ENCODE assay signal across 1 cellular context in the genomic region with DNA sequence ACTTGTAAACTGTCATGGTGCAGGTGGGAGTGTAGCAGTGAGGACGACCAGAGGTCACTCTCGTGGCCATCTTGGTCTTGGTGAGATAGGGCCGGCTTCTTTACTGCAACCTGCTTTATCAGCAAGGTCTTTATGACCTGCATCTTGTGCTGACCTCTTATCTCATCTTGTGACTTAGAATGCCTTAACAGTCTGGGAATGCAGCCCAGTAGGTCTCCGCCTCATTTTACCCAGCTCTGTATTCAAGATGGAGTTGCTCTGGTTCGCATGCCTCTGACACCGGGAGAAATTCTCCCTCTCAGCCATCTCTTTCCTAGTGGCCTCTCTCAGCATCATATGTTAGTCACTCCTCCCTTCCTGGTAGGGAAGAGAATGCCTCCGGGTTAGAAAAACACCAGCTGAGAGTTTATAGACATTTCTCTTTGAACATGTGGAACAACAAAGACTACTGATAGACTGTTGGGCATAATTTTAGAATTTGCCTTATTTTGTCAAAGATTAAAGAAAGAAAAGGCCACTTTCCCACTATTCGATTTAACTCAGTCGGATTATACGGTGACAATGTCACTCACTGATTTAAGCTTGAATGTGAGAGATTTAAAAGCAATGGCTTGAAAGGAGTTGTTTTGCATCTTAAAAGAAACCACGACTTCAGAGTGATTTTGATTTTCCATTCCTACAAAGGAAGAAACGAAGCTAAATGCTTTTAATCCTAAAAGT.
TF ChIP-seq lines count a peak whose summit lies in the region.

No MANE protein-coding gene starts in this region.

TF ChIP-seq in K562, 482 proteins besides CTCF, POLR2A, EP300 and RAD21 (continued from another document and continues in another):
- TF ChIP-seq, protein P1, sequence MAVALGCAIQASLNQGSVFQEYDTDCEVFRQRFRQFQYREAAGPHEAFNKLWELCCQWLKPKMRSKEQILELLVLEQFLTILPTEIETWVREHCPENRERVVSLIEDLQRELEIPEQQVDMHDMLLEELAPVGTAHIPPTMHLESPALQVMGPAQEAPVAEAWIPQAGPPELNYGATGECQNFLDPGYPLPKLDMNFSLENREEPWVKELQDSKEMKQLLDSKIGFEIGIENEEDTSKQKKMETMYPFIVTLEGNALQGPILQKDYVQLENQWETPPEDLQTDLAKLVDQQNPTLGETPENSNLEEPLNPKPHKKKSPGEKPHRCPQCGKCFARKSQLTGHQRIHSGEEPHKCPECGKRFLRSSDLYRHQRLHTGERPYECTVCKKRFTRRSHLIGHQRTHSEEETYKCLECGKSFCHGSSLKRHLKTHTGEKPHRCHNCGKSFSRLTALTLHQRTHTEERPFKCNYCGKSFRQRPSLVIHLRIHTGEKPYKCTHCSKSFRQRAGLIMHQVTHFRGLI (CRISPR knock-in tag; IDR thresholded peaks at IDR 0.05), result peak; percentile 98
- TF ChIP-seq TOE1 (IDR thresholded peaks at IDR 0.05; ENCODE audit: borderline replicate concordance), result peak; percentile 10; the same call in 1 of the 2 replicates
- TF ChIP-seq TOE1 (CRISPR knock-in tag; IDR thresholded peaks at IDR 0.05; ENCODE audit: borderline replicate concordance, low read depth), result no peak
- TF ChIP-seq SLC30A9 (CRISPR knock-in tag; IDR thresholded peaks at IDR 0.05), result 0 out of 2 replicates have a peak, but pooled peaks have one; percentile 73
- TF ChIP-seq SMARCE1 (IDR thresholded peaks at IDR 0.05), result no peak
- no peak for TF ChIP-seq MTA2 (IDR thresholded peaks at IDR 0.05; ENCODE audit: low read depth)
- peak; percentile 77 for TF ChIP-seq ELF2 (CRISPR knock-in tag; IDR thresholded peaks at IDR 0.05)
- TF ChIP-seq, protein P2, sequence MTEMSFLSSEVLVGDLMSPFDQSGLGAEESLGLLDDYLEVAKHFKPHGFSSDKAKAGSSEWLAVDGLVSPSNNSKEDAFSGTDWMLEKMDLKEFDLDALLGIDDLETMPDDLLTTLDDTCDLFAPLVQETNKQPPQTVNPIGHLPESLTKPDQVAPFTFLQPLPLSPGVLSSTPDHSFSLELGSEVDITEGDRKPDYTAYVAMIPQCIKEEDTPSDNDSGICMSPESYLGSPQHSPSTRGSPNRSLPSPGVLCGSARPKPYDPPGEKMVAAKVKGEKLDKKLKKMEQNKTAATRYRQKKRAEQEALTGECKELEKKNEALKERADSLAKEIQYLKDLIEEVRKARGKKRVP (CRISPR knock-in tag; IDR thresholded peaks at IDR 0.05), result peak; percentile 83
- TF ChIP-seq, protein P3, sequence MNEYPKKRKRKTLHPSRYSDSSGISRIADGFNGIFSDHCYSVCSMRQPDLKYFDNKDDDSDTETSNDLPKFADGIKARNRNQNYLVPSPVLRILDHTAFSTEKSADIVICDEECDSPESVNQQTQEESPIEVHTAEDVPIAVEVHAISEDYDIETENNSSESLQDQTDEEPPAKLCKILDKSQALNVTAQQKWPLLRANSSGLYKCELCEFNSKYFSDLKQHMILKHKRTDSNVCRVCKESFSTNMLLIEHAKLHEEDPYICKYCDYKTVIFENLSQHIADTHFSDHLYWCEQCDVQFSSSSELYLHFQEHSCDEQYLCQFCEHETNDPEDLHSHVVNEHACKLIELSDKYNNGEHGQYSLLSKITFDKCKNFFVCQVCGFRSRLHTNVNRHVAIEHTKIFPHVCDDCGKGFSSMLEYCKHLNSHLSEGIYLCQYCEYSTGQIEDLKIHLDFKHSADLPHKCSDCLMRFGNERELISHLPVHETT (CRISPR knock-in tag; conservative IDR thresholded peaks at IDR 0.05 in 1 of 2, IDR thresholded peaks at IDR 0.05 in 1 of 2), result peak in 1 of 2 experiments; percentile 97; a peak in 2 of 4 replicates
- TF ChIP-seq, protein P4, sequence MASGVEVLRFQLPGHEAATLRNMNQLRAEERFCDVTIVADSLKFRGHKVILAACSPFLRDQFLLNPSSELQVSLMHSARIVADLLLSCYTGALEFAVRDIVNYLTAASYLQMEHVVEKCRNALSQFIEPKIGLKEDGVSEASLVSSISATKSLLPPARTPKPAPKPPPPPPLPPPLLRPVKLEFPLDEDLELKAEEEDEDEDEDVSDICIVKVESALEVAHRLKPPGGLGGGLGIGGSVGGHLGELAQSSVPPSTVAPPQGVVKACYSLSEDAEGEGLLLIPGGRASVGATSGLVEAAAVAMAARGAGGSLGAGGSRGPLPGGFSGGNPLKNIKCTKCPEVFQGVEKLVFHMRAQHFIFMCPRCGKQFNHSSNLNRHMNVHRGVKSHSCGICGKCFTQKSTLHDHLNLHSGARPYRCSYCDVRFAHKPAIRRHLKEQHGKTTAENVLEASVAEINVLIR (CRISPR knock-in tag; IDR thresholded peaks at IDR 0.05), result peak; percentile 81
- TF ChIP-seq HMG20A (CRISPR knock-in tag; conservative IDR thresholded peaks at IDR 0.05), result 0 out of 2 replicates have a peak, but pooled peaks have one; percentile 3
- peak; percentile 91 for TF ChIP-seq TEAD2 (tag; IDR thresholded peaks at IDR 0.05)
- TF ChIP-seq, protein P5, sequence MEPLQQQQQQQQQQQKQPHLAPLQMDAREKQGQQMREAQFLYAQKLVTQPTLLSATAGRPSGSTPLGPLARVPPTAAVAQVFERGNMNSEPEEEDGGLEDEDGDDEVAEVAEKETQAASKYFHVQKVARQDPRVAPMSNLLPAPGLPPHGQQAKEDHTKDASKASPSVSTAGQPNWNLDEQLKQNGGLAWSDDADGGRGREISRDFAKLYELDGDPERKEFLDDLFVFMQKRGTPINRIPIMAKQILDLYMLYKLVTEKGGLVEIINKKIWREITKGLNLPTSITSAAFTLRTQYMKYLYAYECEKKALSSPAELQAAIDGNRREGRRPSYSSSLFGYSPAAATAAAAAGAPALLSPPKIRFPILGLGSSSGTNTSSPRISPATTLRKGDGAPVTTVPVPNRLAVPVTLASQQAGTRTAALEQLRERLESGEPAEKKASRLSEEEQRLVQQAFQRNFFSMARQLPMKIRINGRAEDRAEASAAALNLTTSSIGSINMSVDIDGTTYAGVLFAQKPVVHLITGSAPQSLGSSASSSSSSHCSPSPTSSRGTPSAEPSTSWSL (CRISPR knock-in tag; IDR thresholded peaks at IDR 0.05; ENCODE audit: borderline replicate concordance), result peak; percentile 98
- TF ChIP-seq CBFB (CRISPR knock-in tag; IDR thresholded peaks at IDR 0.05), result no peak
- no peak for TF ChIP-seq NR2C2 (CRISPR knock-in tag; IDR thresholded peaks at IDR 0.05)
- peak; percentile 74 for TF ChIP-seq NR2C2 (tag; IDR thresholded peaks at IDR 0.05)
- TF ChIP-seq ZNF77 (CRISPR knock-in tag; IDR thresholded peaks at IDR 0.05), result 0 out of 2 replicates have a peak, but pooled peaks have one; percentile 61
- TF ChIP-seq HEY1 (CRISPR knock-in tag; IDR thresholded peaks at IDR 0.05; ENCODE audit: borderline replicate concordance), result peak; percentile 96
- TF ChIP-seq, protein P6, sequence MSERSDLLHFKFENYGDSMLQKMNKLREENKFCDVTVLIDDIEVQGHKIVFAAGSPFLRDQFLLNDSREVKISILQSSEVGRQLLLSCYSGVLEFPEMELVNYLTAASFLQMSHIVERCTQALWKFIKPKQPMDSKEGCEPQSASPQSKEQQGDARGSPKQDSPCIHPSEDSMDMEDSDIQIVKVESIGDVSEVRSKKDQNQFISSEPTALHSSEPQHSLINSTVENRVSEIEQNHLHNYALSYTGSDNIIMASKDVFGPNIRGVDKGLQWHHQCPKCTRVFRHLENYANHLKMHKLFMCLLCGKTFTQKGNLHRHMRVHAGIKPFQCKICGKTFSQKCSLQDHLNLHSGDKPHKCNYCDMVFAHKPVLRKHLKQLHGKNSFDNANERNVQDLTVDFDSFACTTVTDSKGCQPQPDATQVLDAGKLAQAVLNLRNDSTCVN (CRISPR knock-in tag; IDR thresholded peaks at IDR 0.05), result peak; percentile 63; the same call in 1 of the 2 replicates
- TF ChIP-seq MCM7 (IDR thresholded peaks at IDR 0.05), result no peak
- peak; percentile 97 for TF ChIP-seq ZNF766 (CRISPR knock-in tag; conservative IDR thresholded peaks at IDR 0.05)
- TF ChIP-seq GTF2A2 (tag; IDR thresholded peaks at IDR 0.05), result peak; percentile 96
- TF ChIP-seq ZNF699 (CRISPR knock-in tag; IDR thresholded peaks at IDR 0.05; ENCODE audit: insufficient replicate concordance), result peak; percentile 60
- TF ChIP-seq NR3C1 (CRISPR knock-in tag; IDR thresholded peaks at IDR 0.05), result no peak
- TF ChIP-seq, protein P7, sequence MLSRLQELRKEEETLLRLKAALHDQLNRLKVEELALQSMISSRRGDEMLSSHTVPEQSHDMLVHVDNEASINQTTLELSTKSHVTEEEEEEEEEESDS (CRISPR knock-in tag; IDR thresholded peaks at IDR 0.05), result peak; percentile 38; the same call in 1 of the 2 replicates
- 0 out of 2 replicates have a peak, but pooled peaks have one; percentile 43 for TF ChIP-seq NFIX (CRISPR knock-in tag; IDR thresholded peaks at IDR 0.05; ENCODE audit: low read depth)
- peak; percentile 85 for TF ChIP-seq ZNF23 (CRISPR knock-in tag; IDR thresholded peaks at IDR 0.05)
- TF ChIP-seq STAT5B (CRISPR knock-in tag; IDR thresholded peaks at IDR 0.05), result peak; percentile 66; the same call in 1 of the 2 replicates
- TF ChIP-seq, protein P8, sequence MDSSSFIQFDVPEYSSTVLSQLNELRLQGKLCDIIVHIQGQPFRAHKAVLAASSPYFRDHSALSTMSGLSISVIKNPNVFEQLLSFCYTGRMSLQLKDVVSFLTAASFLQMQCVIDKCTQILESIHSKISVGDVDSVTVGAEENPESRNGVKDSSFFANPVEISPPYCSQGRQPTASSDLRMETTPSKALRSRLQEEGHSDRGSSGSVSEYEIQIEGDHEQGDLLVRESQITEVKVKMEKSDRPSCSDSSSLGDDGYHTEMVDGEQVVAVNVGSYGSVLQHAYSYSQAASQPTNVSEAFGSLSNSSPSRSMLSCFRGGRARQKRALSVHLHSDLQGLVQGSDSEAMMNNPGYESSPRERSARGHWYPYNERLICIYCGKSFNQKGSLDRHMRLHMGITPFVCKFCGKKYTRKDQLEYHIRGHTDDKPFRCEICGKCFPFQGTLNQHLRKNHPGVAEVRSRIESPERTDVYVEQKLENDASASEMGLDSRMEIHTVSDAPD (CRISPR knock-in tag; IDR thresholded peaks at IDR 0.05), result peak; percentile 80
- peak; percentile 87 for TF ChIP-seq PPARD (CRISPR knock-in tag; IDR thresholded peaks at IDR 0.05)
- no peak for TF ChIP-seq MYC (IDR thresholded peaks at IDR 0.05; ENCODE audit: low read depth, low read length)
- peak; percentile 93 for TF ChIP-seq MYC (CRISPR knock-in tag; IDR thresholded peaks at IDR 0.05; ENCODE audit: borderline replicate concordance, low read depth)
- peak; percentile 92 for TF ChIP-seq ZNF239 (CRISPR knock-in tag; IDR thresholded peaks at IDR 0.05)
- TF ChIP-seq KLF6 (CRISPR knock-in tag; IDR thresholded peaks at IDR 0.05; ENCODE audit: borderline replicate concordance), result peak; percentile 98
- peak; percentile 95 for TF ChIP-seq MEF2D (tag; conservative IDR thresholded peaks at IDR 0.05; ENCODE audit: low read depth)
- peak; percentile 95 for TF ChIP-seq ZNF354B (CRISPR knock-in tag; IDR thresholded peaks at IDR 0.05)
- TF ChIP-seq HIVEP1 (CRISPR knock-in tag; IDR thresholded peaks at IDR 0.05), result peak; percentile 99
- TF ChIP-seq ZNF274 (IDR thresholded peaks at IDR 0.05; ENCODE audit: borderline replicate concordance, low read depth, low read length), result no peak
- peak; percentile 87 for TF ChIP-seq KLF1 (tag; IDR thresholded peaks at IDR 0.05)
- TF ChIP-seq CBFA2T3 (IDR thresholded peaks at IDR 0.05), result peak; percentile 55
- no peak for TF ChIP-seq SMARCB1 (IDR thresholded peaks at IDR 0.05; ENCODE audit: insufficient read length, low read depth)
- TF ChIP-seq GTF2E2 (tag; IDR thresholded peaks at IDR 0.05), result no peak
- TF ChIP-seq MECOM (CRISPR knock-in tag; IDR thresholded peaks at IDR 0.05), result peak; percentile 98
- TF ChIP-seq DDX20 (tag; IDR thresholded peaks at IDR 0.05; ENCODE audit: low read depth), result peak; percentile 97
- TF ChIP-seq OTX1 (CRISPR knock-in tag; IDR thresholded peaks at IDR 0.05), result peak; percentile 90
- TF ChIP-seq, protein P9, sequence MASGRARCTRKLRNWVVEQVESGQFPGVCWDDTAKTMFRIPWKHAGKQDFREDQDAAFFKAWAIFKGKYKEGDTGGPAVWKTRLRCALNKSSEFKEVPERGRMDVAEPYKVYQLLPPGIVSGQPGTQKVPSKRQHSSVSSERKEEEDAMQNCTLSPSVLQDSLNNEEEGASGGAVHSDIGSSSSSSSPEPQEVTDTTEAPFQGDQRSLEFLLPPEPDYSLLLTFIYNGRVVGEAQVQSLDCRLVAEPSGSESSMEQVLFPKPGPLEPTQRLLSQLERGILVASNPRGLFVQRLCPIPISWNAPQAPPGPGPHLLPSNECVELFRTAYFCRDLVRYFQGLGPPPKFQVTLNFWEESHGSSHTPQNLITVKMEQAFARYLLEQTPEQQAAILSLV (tag; IDR thresholded peaks at IDR 0.05), result peak; percentile 93
- TF ChIP-seq, protein P10, sequence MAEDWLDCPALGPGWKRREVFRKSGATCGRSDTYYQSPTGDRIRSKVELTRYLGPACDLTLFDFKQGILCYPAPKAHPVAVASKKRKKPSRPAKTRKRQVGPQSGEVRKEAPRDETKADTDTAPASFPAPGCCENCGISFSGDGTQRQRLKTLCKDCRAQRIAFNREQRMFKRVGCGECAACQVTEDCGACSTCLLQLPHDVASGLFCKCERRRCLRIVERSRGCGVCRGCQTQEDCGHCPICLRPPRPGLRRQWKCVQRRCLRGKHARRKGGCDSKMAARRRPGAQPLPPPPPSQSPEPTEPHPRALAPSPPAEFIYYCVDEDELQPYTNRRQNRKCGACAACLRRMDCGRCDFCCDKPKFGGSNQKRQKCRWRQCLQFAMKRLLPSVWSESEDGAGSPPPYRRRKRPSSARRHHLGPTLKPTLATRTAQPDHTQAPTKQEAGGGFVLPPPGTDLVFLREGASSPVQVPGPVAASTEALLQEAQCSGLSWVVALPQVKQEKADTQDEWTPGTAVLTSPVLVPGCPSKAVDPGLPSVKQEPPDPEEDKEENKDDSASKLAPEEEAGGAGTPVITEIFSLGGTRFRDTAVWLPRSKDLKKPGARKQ (CRISPR knock-in tag; IDR thresholded peaks at IDR 0.05), result no peak; the same call in none of the 2 replicates
- peak; percentile 58 for TF ChIP-seq FOXJ2 (tag; IDR thresholded peaks at IDR 0.05)
- peak; percentile 99 for TF ChIP-seq SMAD3 (CRISPR knock-in tag; conservative IDR thresholded peaks at IDR 0.05)
- TF ChIP-seq KLF10 (CRISPR knock-in tag; IDR thresholded peaks at IDR 0.05), result no peak; the same call in 1 of the 2 replicates
- TF ChIP-seq GABPA (tag; conservative IDR thresholded peaks at IDR 0.05; ENCODE audit: low read depth), result 0 out of 2 replicates have a peak, but pooled peaks have one; percentile 32
- TF ChIP-seq, protein P11, sequence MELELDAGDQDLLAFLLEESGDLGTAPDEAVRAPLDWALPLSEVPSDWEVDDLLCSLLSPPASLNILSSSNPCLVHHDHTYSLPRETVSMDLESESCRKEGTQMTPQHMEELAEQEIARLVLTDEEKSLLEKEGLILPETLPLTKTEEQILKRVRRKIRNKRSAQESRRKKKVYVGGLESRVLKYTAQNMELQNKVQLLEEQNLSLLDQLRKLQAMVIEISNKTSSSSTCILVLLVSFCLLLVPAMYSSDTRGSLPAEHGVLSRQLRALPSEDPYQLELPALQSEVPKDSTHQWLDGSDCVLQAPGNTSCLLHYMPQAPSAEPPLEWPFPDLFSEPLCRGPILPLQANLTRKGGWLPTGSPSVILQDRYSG (tag; conservative IDR thresholded peaks at IDR 0.05; ENCODE audit: low read depth), result peak; percentile 99
- TF ChIP-seq, protein P12, sequence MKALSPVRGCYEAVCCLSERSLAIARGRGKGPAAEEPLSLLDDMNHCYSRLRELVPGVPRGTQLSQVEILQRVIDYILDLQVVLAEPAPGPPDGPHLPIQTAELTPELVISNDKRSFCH (CRISPR knock-in tag; IDR thresholded peaks at IDR 0.05), result peak; percentile 82
- TF ChIP-seq, protein P12 (tag; IDR thresholded peaks at IDR 0.05), result peak; percentile 99
- peak; percentile 59 for TF ChIP-seq MAFG (tag; conservative IDR thresholded peaks at IDR 0.05)
- peak; percentile 94; the same call in 1 of the 2 replicates for TF ChIP-seq PHTF2 (CRISPR knock-in tag; IDR thresholded peaks at IDR 0.05)
